ENCODE assay signal across 9 cellular contexts in the genomic region with DNA sequence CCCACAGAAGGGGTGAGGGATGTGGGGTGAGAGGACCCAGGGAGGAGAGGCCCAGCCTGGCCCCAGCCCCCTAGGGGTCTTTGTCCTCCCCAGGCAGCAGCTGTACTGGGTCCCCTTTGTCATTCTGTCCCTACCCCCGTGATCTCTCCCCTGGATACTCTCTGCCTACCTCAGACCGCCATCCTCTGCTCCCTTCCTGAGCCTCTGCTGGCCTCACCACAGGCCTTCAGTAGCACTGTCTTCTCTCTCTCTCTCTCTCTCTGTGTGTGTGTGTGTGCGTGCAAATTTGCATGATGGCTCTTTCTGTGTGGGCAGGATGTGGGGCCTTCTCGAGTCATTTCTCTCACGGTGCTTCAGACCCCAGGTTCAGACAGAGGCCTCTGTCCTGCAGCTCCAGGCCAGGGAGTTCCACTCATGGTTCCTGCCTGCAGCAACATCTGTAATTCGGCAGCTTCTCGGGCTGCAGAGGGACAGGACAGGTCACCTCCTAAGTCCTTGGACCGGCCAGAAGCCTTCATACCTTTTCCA. TPM values are rescaled to one million over a fixed set of nuclear protein-coding genes. Genes with fewer than 3 reads are reported as not detected.
DNase-seq lines count a peak whose midpoint lies in the region; ATAC-seq and TF ChIP-seq lines count a peak whose summit lies in the region.
"Had no signal": no experiment of that assay in that cellular context is flagged by ENCODE, and none has a peak within 500 bp of the region (broad histone marks: within the 10 kb centered on the region; RNA-seq: fewer than 3 reads in every experiment).

No MANE protein-coding gene starts in this region.

- ATAC-seq in GM18517 (IDR thresholded peaks at IDR 0.05; ENCODE audit: unreplicated experiment) (peak; percentile 76), HG02678 (IDR thresholded peaks at IDR 0.05; ENCODE audit: unreplicated experiment) (peak; percentile 62)

- no peak for TF ChIP-seq CTCF in Peyer's patch (IDR thresholded peaks at IDR 0.05)

- peaks cover 0 to 5% (median 0%) of the 10 kb centered on the region in 3 donors for H3K36me3 ChIP-seq in Peyer's patch
- H3K36me3 ChIP-seq in SJCRH30: no peaks in the 10 kb centered on the region

- no peaks in the 10 kb centered on the region for H3K9me3 ChIP-seq in Peyer's patch
- no peaks in the 10 kb centered on the region for H3K9me3 ChIP-seq in SJCRH30 (replicated peaks)

- H3K27ac ChIP-seq in Peyer's patch (peak overlapping the region; percentile 68 to 91 (median 78)), SJCRH30 (no peak overlapping the region)

- peak; percentile 44 to 93 (median 89) for DNase-seq in Peyer's patch
- peak; percentile 81 for DNase-seq in central memory CD4-positive, alpha-beta T cell
- peak; percentile 67 to 70 for DNase-seq in stimulated activated CD4-positive, alpha-beta T cell treated with anti-CD3 and anti-CD28 coated beads, Interleukin-2, amount 100 ng/mL, for 24 hours
- no peak for DNase-seq in SJCRH30
- no peak for DNase-seq in HK-2 (ENCODE audit: unreplicated experiment)
- DNase-seq in NCI-H774 (lab: John Stamatoyannopoulos, UW): no peak

- no peak for TF ChIP-seq POLR2A in Peyer's patch (IDR thresholded peaks at IDR 0.05)

- H3K4me1 ChIP-seq in Peyer's patch: peaks cover 0 to 23% (median 15%) of the 10 kb centered on the region in 4 donors
- no peaks in the 10 kb centered on the region for H3K4me1 ChIP-seq in SJCRH30

- H3K27me3 ChIP-seq in Peyer's patch: no peaks in the 10 kb centered on the region
- H3K27me3 ChIP-seq in SJCRH30: peaks cover 10% of the 10 kb centered on the region; the same call in 1 of the 2 replicates

- peak overlapping the region; percentile 44 to 59 (median 46) for H3K4me3 ChIP-seq in Peyer's patch
- no peak overlapping the region for H3K4me3 ChIP-seq in SJCRH30

RNA-seq across cellular contexts. Expression of a gene that starts 1.4 kb away (rescaled TPM):
- total RNA-seq in Peyer's patch: 100 to 1,000 TPM; 125 to 284 (median 212) TPM
- 1.5 and 2.1 TPM in 2 replicates for total RNA-seq in SJCRH30 (2014; rRNA removed; shearing (Covaris generic))

RNA-seq across cellular contexts. Expression of a gene that starts 47.8 kb away (rescaled TPM):
- total RNA-seq in Peyer's patch: 10 to 100 TPM in 2 of 4 donors, 1 to 10 TPM in 1, not detected in 1; 8.0 to 42.7 (median 17.7) TPM
- not detected in 2 replicates for total RNA-seq in SJCRH30 (2014; rRNA removed; shearing (Covaris generic))
- total RNA-seq: fibroblast of villous mesenchyme had no signal

Comparison
In these comparisons a context has a peak if more than half of its experiments do, and no peak if none do; other contexts are left out.
1. DNase-seq: peak in Peyer's patch (3 of 3), central memory CD4-positive, alpha-beta T cell (single experiment) and stimulated activated CD4-positive, alpha-beta T cell treated with anti-CD3 and anti-CD28 coated beads, Interleukin-2, amount 100 ng/mL, for 24 hours (2 of 2); none in SJCRH30 (0 of 2), HK-2 (single experiment) and NCI-H774 (single experiment).
2. RNA of a gene that starts 1.4 kb away (total RNA-seq): 125 to 284 TPM in Peyer's patch; 1.5 to 2.1 TPM in SJCRH30; every median in the first group is over 10 times any median in the second.